In genomic region chr1:18120638-18121037, GRCh38 we compare ENCODE assay signal across 23 cellular contexts. TPM values are rescaled to one million over a fixed set of nuclear protein-coding genes. Genes with fewer than 3 reads are reported as not detected.
DNase-seq lines count a peak whose midpoint lies in the region; ATAC-seq, FAIRE-seq and TF ChIP-seq lines count a peak whose summit lies in the region.
"Had no signal": no experiment of that assay in that cellular context is flagged by ENCODE, and none has a peak within 500 bp of the region (broad histone marks: within the 10 kb centered on the region; RNA-seq: fewer than 3 reads in every experiment).

No MANE protein-coding gene starts in this region.

- no peak overlapping the region for H3K23ac ChIP-seq in H9 (ENCODE audit: insufficient read length, low read depth, low read length)
- no peak overlapping the region for H3K23ac ChIP-seq in H1 (ENCODE audit: insufficient read length)

- DNase-seq in H9 (no peak), H1 (ENCODE audit: low read depth in 1 of 2, low spot score in 2 of 2) (no peak), NCI-H1417 treated with DMSO at 0.1 percent for 48 hours (lab: John Stamatoyannopoulos, UW) (no peak), COR-L47 (lab: John Stamatoyannopoulos, UW) (no peak)
- DNase-seq: 8988T; ACHN; CD4-positive, alpha-beta T cell; CD8-positive, alpha-beta T cell; DMS 273 treated with DMSO at 0.1 percent for 48 hours; DMS153; DMS53; DND-41; EL; GDM1 had no signal

- H2AK5ac ChIP-seq in H9 (ENCODE audit: insufficient read length, low read length) (no peak overlapping the region), H1 (ENCODE audit: low read depth, low read length) (no peak overlapping the region)

- no peaks in the 10 kb centered on the region; the same call in 1 of the 2 replicates for H3K4me1 ChIP-seq in H9 (ENCODE audit: insufficient read depth, low read length)
- H3K4me1 ChIP-seq in H1 (replicated peaks in 1 of 4; ENCODE audit: control insufficient read depth in 3 of 4, insufficient read depth in 4 of 4, low read length in 3 of 4): peaks cover 0 to 6% (median 2%) of the 10 kb centered on the region in 4 experiments; a peak in 4 of 7 replicates

- peaks cover 13 to 23% of the 10 kb centered on the region in 2 experiments for H3K4me1 Mint-ChIP-seq in H9

- no peak overlapping the region for H2AFZ ChIP-seq in H9 (ENCODE audit: low read length)
- H2AFZ ChIP-seq in H1 (ENCODE audit: low read length): no peak overlapping the region

- H3K9me3 ChIP-seq in H9 (ENCODE audit: control insufficient read depth, low read depth, low read length): no peaks in the 10 kb centered on the region
- no peaks in the 10 kb centered on the region for H3K9me3 ChIP-seq in H1 (ENCODE audit: insufficient read depth in 2 of 2, low read depth in 1 of 2, low read length in 1 of 2)
- H3K9me3 ChIP-seq: BLaER1 treated with 17β-estradiol and CSF1 and Interleukin-3, amounts not matched to agents 10 nM and 100 nM had no signal

- WGBS in H9 (ENCODE audit: extremely low coverage, insufficient read length, low lambda C conversion rate): no CpG with 5 or more reads among the region's 8 CpGs
- 79% methylated on average over 8 of the region's 8 CpGs; no CpG with 5 or more reads in 1 of the 2 experiments for WGBS in H1 (ENCODE audit: extremely low coverage in 1 of 2, insufficient coverage in 1 of 2, insufficient read length in 1 of 2, insufficient replicate concordance in 2 of 2, low coverage in 1 of 2, low lambda C conversion rate in 2 of 2, missing lambda C conversion rate in 1 of 2), 2 experiments

- H4K20me1 ChIP-seq in H9 (ENCODE audit: control insufficient read depth, insufficient read depth, insufficient read length) (no peaks in the 10 kb centered on the region), H1 (replicated peaks in 1 of 2; ENCODE audit: control insufficient read depth in 1 of 2, insufficient read depth in 2 of 2, low read length in 2 of 2) (peaks cover 0 to 3% of the 10 kb centered on the region in 2 experiments)

- H3K27me3 ChIP-seq in H9 (ENCODE audit: insufficient read depth, low read length) (no peaks in the 10 kb centered on the region), H1 (replicated peaks in 1 of 4; ENCODE audit: control insufficient read depth in 3 of 4, extremely low read depth in 1 of 4, insufficient read depth in 3 of 4, low read length in 3 of 4) (no peaks in the 10 kb centered on the region)
- H3K27me3 ChIP-seq: BLaER1 treated with 17β-estradiol and CSF1 and Interleukin-3, amounts not matched to agents 10 nM and 100 nM had no signal

- H3T11ph ChIP-seq in H9 (ENCODE audit: low read length): no peak overlapping the region

- no peak overlapping the region for H3K4me3 Mint-ChIP-seq in H9
- H3K4me3 Mint-ChIP-seq: CD4-positive, alpha-beta T cell; CD8-positive, alpha-beta T cell had no signal

- H3K23me2 ChIP-seq in H9 (ENCODE audit: insufficient read length, low read depth, low read length, poor library complexity, severe bottlenecking): no peaks in the 10 kb centered on the region
- no peaks in the 10 kb centered on the region; the same call in 1 of the 2 replicates for H3K23me2 ChIP-seq in H1 (ENCODE audit: low read depth, low read length)

- 0 out of 2 replicates have a peak, but pooled peaks cover 3% of the 10 kb centered on the region for H3K79me2 ChIP-seq in H9 (ENCODE audit: insufficient read depth, low read length)
- no peaks in the 10 kb centered on the region for H3K79me2 ChIP-seq in H1 (ENCODE audit: control insufficient read depth in 1 of 2, insufficient read depth in 2 of 2, low read length in 2 of 2)

- POLR2A ChIA-PET in H1 (lab: Charles Lee; ENCODE audit: partially characterized antibody): interaction anchor here (0.9 kb wide), 1 partner anchor 14 kb away, joined by 5 read pairs; no protein-coding TSS in a partner anchor

- no peaks in the 10 kb centered on the region; a peak in 2 of 7 replicates for H3K36me3 Mint-ChIP-seq in H9 (ENCODE audit: insufficient read depth in 1 of 3, low read depth in 3 of 3)
- H3K36me3 Mint-ChIP-seq: CD8-positive, alpha-beta T cell had no signal

- H3K14ac ChIP-seq in H9 (ENCODE audit: insufficient read depth, low read length): no peak overlapping the region
- H3K14ac ChIP-seq in H1 (ENCODE audit: insufficient read length): no peak overlapping the region

- H3K4ac ChIP-seq in H9 (ENCODE audit: low read depth, low read length) (no peak overlapping the region), H1 (replicated peaks; ENCODE audit: insufficient read length, low read depth, low read length) (no peak overlapping the region)

- H4K8ac ChIP-seq in H9 (replicated peaks; ENCODE audit: insufficient read length, low read depth, low read length) (no peak overlapping the region), H1 (ENCODE audit: extremely low read depth, insufficient read depth, low read length) (no peak overlapping the region)

- TF ChIP-seq CTCF in H9 (conservative IDR thresholded peaks at IDR 0.05) (peak; percentile 30; the same call in 1 of the 3 replicates), H1 (IDR thresholded peaks at IDR 0.05; ENCODE audit: control extremely low read depth in 1 of 3, insufficient read depth in 1 of 3, low read depth in 1 of 3, low read length in 3 of 3) (peak; percentile 36 to 58 (median 42))

- peaks cover 32% of the 10 kb centered on the region for H3K27me3 Mint-ChIP-seq in H9 (ENCODE audit: low read depth)

- H4K91ac ChIP-seq in H9 (ENCODE audit: insufficient read length, low read depth, low read length) (no peak overlapping the region), H1 (replicated peaks; ENCODE audit: insufficient read length, low read length) (no peak overlapping the region)

- H4K5ac ChIP-seq in H9 (ENCODE audit: insufficient read length, low read depth, low read length): no peak overlapping the region
- H4K5ac ChIP-seq in H1 (ENCODE audit: insufficient read length, low read depth, low read length): no peak overlapping the region

- H3K4me3 ChIP-seq in H1 (ENCODE audit: extremely low read depth in 1 of 4, insufficient read depth in 2 of 4, low read depth in 3 of 4, low read length in 4 of 4): no peak overlapping the region
- H3K4me3 ChIP-seq: BLaER1 treated with 17β-estradiol and CSF1 and Interleukin-3, amounts not matched to agents 10 nM and 100 nM; GM12878 had no signal

- H3K4me2 ChIP-seq in H9 (ENCODE audit: insufficient read depth, insufficient read length, low read length): no peak overlapping the region
- H3K4me2 ChIP-seq in H1 (ENCODE audit: insufficient read depth in 1 of 2, low read depth in 2 of 2, low read length in 2 of 2): no peak overlapping the region

- no peaks in the 10 kb centered on the region for H3K79me1 ChIP-seq in H9 (ENCODE audit: insufficient read depth, low read depth, low read length, poor library complexity, severe bottlenecking)
- peaks cover 6% of the 10 kb centered on the region for H3K79me1 ChIP-seq in H1 (ENCODE audit: low read depth, low read length)

- H2BK5ac ChIP-seq in H9 (ENCODE audit: insufficient read length, low read length): no peak overlapping the region
- no peak overlapping the region for H2BK5ac ChIP-seq in H1 (ENCODE audit: low read depth, low read length)

- H3K56ac ChIP-seq in H9 (ENCODE audit: insufficient read length, low read depth, low read length): no peak overlapping the region
- no peak overlapping the region for H3K56ac ChIP-seq in H1 (replicated peaks; ENCODE audit: insufficient read length, low read depth, low read length)

- no peak for TF ChIP-seq EP300 in H1 (IDR thresholded peaks at IDR 0.05; ENCODE audit: borderline replicate concordance in 1 of 2, low read depth in 2 of 2, low read length in 2 of 2)

- CTCF ChIA-PET in H1 (lab: Charles Lee; ENCODE audit: partially characterized antibody): interaction anchor here (0.5 to 2.7 kb wide), 26 partner anchors 9 to 1511 kb away, joined by 3 to 12 read pairs (median 3); partner anchors contain the start of gene IGSF21

- FAIRE-seq in H1 (lab: Jason Lieb, UNC): no peak
- FAIRE-seq: A204.1, GM12878 had no signal

- TF ChIP-seq POLR2A in H1 (IDR thresholded peaks at IDR 0.05; ENCODE audit: control extremely low read depth in 1 of 2, low read depth in 2 of 2, low read length in 2 of 2): no peak

- H2BK15ac ChIP-seq in H9 (ENCODE audit: low read depth, low read length) (no peak overlapping the region), H1 (ENCODE audit: low read length) (no peak overlapping the region)

- no peak overlapping the region for H3K18ac ChIP-seq in H9 (ENCODE audit: insufficient read length, low read depth, low read length)
- H3K18ac ChIP-seq in H1 (ENCODE audit: extremely low read depth, low read length): no peak overlapping the region

- H2BK20ac ChIP-seq in H9 (ENCODE audit: low read depth, low read length, poor library complexity, severe bottlenecking) (no peak overlapping the region), H1 (ENCODE audit: low read length) (no peak overlapping the region)

- ATAC-seq in GM18868 (IDR thresholded peaks at IDR 0.05; ENCODE audit: unreplicated experiment): no peak
- ATAC-seq: CD8-positive, alpha-beta T cell; GM12878 had no signal

- H3K36me3 ChIP-seq in H1 (ENCODE audit: control insufficient read depth in 2 of 4, insufficient read depth in 4 of 4, low read length in 3 of 4): no peaks in the 10 kb centered on the region; a peak in 1 of 8 replicates
- H3K36me3 ChIP-seq: BLaER1 treated with 17β-estradiol and CSF1 and Interleukin-3, amounts not matched to agents 10 nM and 100 nM had no signal

- no peaks in the 10 kb centered on the region for H3K9me3 Mint-ChIP-seq in H9
- H3K9me3 Mint-ChIP-seq: CD4-positive, alpha-beta T cell; CD8-positive, alpha-beta T cell had no signal

- peak; percentile 32 to 50 for TF ChIP-seq RAD21 in H1 (IDR thresholded peaks at IDR 0.05 in 1 of 2, conservative IDR thresholded peaks at IDR 0.05 in 1 of 2; ENCODE audit: low read depth in 2 of 2, low read length in 2 of 2)

- H2BK12ac ChIP-seq in H9 (ENCODE audit: insufficient read length, low read depth, low read length) (no peak overlapping the region), H1 (ENCODE audit: low read depth, low read length) (no peak overlapping the region)

- H3K27ac ChIP-seq in H9 (ENCODE audit: insufficient read length, low read depth, low read length): no peak overlapping the region
- H3K27ac ChIP-seq in H1 (ENCODE audit: low read depth, low read length): no peak overlapping the region
- H3K27ac ChIP-seq: BLaER1 treated with 17β-estradiol and CSF1 and Interleukin-3, amounts not matched to agents 10 nM and 100 nM; C4-2B had no signal

- H2BK120ac ChIP-seq in H9 (ENCODE audit: low read depth, low read length, poor library complexity, severe bottlenecking): no peak overlapping the region
- H2BK120ac ChIP-seq in H1 (replicated peaks; ENCODE audit: low read depth, low read length): no peak overlapping the region

- H3K9ac ChIP-seq in H9 (ENCODE audit: extremely low read depth, insufficient read length, low read length) (no peak overlapping the region), H1 (replicated peaks in 1 of 4; ENCODE audit: extremely low read depth in 1 of 4, low read depth in 3 of 4, low read length in 3 of 4) (no peak overlapping the region)
- H3K9ac ChIP-seq: BLaER1 treated with 17β-estradiol and CSF1 and Interleukin-3, amounts not matched to agents 10 nM and 100 nM had no signal

- no peak overlapping the region for H3K27ac Mint-ChIP-seq in H9
- H3K27ac Mint-ChIP-seq: CD4-positive, alpha-beta T cell; CD8-positive, alpha-beta T cell had no signal

RNA-seq across cellular contexts. Expression of gene IGSF21, which starts 13.0 kb away (rescaled TPM):
- 5.2 and 6.2 TPM in 2 replicates for total RNA-seq in H9 (2021)
- total RNA-seq in H1 (2021; fragmentation: NEBNext Ultra II Directional; extraction: Animal tissue kit (Norgen Biotek cat#: 25700)): 28.5 and 29.1 TPM in 2 replicates
- 22.5 and 37.6 TPM in 2 replicates for polyA plus RNA-seq in H1 (2011; rRNA removed)
- polyA plus RNA-seq in H1 (2011; cell fraction: cytosol; rRNA removed): 13.3 TPM
- 27.6 TPM for polyA plus RNA-seq in H1 (2011; cell fraction: nucleus; rRNA removed)
- 15.1 to 20.1 TPM (median 18.1 TPM) in 4 replicates for polyA plus RNA-seq in H1 (2012, experiment 1 of 2)
- 14.3 TPM for polyA plus RNA-seq in H1 (2012, experiment 2 of 2)
- 31.3 TPM for polyA plus RNA-seq in H1 (2013, experiment 1 of 2)
- polyA plus RNA-seq in H1 (2013, experiment 2 of 2): 36.2 TPM
- 12.0 and 17.4 TPM in 2 replicates for polyA minus RNA-seq in H1 (2011; rRNA and poly(A)+ RNA removed)
- polyA minus RNA-seq in H1 (2011; cell fraction: cytosol; rRNA and poly(A)+ RNA removed): 19.3 TPM
- 14.6 TPM for polyA minus RNA-seq in H1 (2011; cell fraction: nucleus; rRNA and poly(A)+ RNA removed)
- total RNA-seq: CD4-positive, alpha-beta T cell; CD8-positive, alpha-beta T cell; Daoy; G401; GM12878 had no signal
- polyA plus RNA-seq: AG04450, BJ had no signal
